In genomic region chr7:137906636-137907035, GRCh38 we compare ENCODE assay signal across 2 cellular contexts. TPM values are rescaled to one million over a fixed set of nuclear protein-coding genes. Genes with fewer than 3 reads are reported as not detected.
"Had no signal": no experiment of that assay in that cellular context is flagged by ENCODE, and none has a peak within 500 bp of the region (broad histone marks: within the 10 kb centered on the region; RNA-seq: fewer than 3 reads in every experiment).

No MANE protein-coding gene starts in this region.

RNA-seq across cellular contexts. Expression of gene DGKI, which starts 59.9 kb away (rescaled TPM):
- total RNA-seq: HT-29 had no signal
- polyA plus RNA-seq: IgD-negative memory B cell had no signal
